In the genomic region with DNA sequence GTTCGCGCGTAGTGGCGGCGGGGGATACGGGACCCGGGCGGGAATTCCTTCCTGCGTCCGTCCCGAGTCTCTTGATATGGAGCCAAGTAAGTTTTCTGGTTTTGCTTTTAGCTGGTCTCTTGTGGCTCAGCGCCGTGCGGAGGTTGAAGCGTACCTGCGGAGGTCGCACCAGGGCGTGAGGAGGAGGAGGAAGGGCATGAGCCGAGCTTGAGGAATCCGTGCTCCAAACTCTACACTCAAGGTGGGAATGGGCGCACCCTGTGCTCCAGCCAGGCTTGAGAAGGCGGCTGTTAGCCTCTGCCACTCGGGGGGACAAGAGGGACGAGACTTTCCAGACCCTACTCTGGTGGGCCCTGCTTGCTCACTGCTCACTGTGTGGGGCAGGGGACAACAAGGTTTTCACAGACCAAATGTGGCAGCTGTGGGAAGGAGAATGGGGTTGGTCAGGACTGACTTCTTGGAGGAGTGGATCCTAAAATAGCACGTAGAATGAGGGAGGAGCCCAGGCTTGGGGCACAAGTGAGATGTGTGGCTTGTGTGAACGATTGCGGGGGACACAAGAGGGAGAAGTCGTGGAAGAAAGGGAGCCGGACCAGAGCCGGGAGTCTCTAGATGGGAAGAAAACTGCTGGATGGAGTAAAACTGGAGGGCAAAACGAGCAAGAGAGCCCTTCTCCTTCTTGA, we compare ENCODE assay signal across 8 cellular contexts. TPM values are rescaled to one million over a fixed set of nuclear protein-coding genes. Genes with fewer than 3 reads are reported as not detected.
A peak's percentile ranks its signal among the peaks of the same experiment; 100 is the strongest.
DNase-seq lines count a peak whose midpoint lies in the region; ATAC-seq, FAIRE-seq and TF ChIP-seq lines count a peak whose summit lies in the region.

No MANE protein-coding gene starts in this region.

- peaks cover 5% of the 10 kb centered on the region; the same call in 1 of the 2 replicates for H4K20me1 ChIP-seq in HepG2 (ENCODE audit: insufficient read depth, low read length)

- H2AFZ ChIP-seq in HepG2 (ENCODE audit: low read length), result no peak overlapping the region

- intact Hi-C loops in adrenal gland (cut with DNase I), result no loop called here
- intact Hi-C loops in HepG2 (cut with micrococcal nuclease; ENCODE audit: unreplicated experiment), result loop anchor here (2.0 kb wide), 1 partner anchor 20 kb away; a partner anchor contains a TSS
- intact Hi-C loops in upper lobe of right lung (cut with DNase I), result no loop called here

- H3K27me3 ChIP-seq in adrenal gland (no peaks in the 10 kb centered on the region), HepG2 (ENCODE audit: control insufficient read depth in 1 of 2, insufficient read depth in 2 of 2, low read length in 2 of 2) (no peaks in the 10 kb centered on the region; a peak in 1 of 5 replicates), upper lobe of right lung (no peaks in the 10 kb centered on the region)

- H3K4me1 ChIP-seq in adrenal gland (replicated peaks in 1 of 2), result peaks cover 27 to 54% of the 10 kb centered on the region in 2 donors
- peaks cover 46% of the 10 kb centered on the region for H3K4me1 ChIP-seq in HepG2 (ENCODE audit: insufficient read depth, low read length)
- peaks cover 15% of the 10 kb centered on the region for H3K4me1 ChIP-seq in upper lobe of right lung

- ATAC-seq in HG02840 (IDR thresholded peaks at IDR 0.05; ENCODE audit: low FRiP score, unreplicated experiment), result peak; percentile 7
- ATAC-seq in HepG2, result peak; percentile 7
- ATAC-seq in upper lobe of right lung, result no peak
- ATAC-seq in GM18909 (IDR thresholded peaks at IDR 0.05; ENCODE audit: poor library complexity, unreplicated experiment), result no peak

- no peak for TF ChIP-seq RAD21 in HepG2 (CRISPR knock-in tag; IDR thresholded peaks at IDR 0.05)

- POLR2A ChIA-PET in AG04449 (lab: Yijun Ruan, JAX), result interaction anchor here (0.8 to 1.8 kb wide), 5 partner anchors 8 to 64 kb away, joined by 3 to 6 read pairs (median 3); a partner anchor contains a TSS
- POLR2A ChIA-PET in HepG2 (lab: Yijun Ruan, JAX), result interaction anchor here (1.4 to 4.0 kb wide), 5 partner anchors 9 to 45 kb away, joined by 4 to 36 read pairs (median 13); a partner anchor contains a TSS

- H3K9ac ChIP-seq in HepG2 (ENCODE audit: insufficient read depth, low read depth, low read length), result peak overlapping the region; percentile 88

- TF ChIP-seq EP300 in HepG2 (IDR thresholded peaks at IDR 0.05; ENCODE audit: low read depth in 2 of 2, low read length in 2 of 2), result no peak
- TF ChIP-seq EP300 in HepG2 (CRISPR knock-in tag; IDR thresholded peaks at IDR 0.05; ENCODE audit: borderline replicate concordance), result no peak

- H3K36me3 ChIP-seq in adrenal gland (replicated peaks in 1 of 2), result peaks cover 0 to 31% of the 10 kb centered on the region in 2 donors
- peaks cover 12 to 32% of the 10 kb centered on the region in 2 experiments for H3K36me3 ChIP-seq in HepG2 (replicated peaks in 1 of 2; ENCODE audit: control insufficient read depth in 1 of 2, insufficient read depth in 2 of 2, low read length in 2 of 2)
- H3K36me3 ChIP-seq in upper lobe of right lung, result peaks cover 22% of the 10 kb centered on the region

- no peak for FAIRE-seq in HepG2 (lab: Jason Lieb, UNC)

- DNase-seq in AG04449 (ENCODE audit: low read depth, low spot score) (no peak), adrenal gland (no peak), HepG2 (ENCODE audit: low spot score) (no peak), upper lobe of right lung (no peak), NCI-H1417 treated with DMSO at 0.1 percent for 48 hours (lab: John Stamatoyannopoulos, UW) (no peak), Kasumi-1 (lab: John Stamatoyannopoulos, UW) (no peak)

- TF ChIP-seq POLR2A in adrenal gland (IDR thresholded peaks at IDR 0.05) (no peak), HepG2 (IDR thresholded peaks at IDR 0.05; ENCODE audit: insufficient read depth in 1 of 2, low read depth in 2 of 2, low read length in 2 of 2) (no peak)

- BruUV-seq in HepG2 (replicated peaks; lab: Mats Ljungman, UMichigan), result TSS peak; percentile 83

- H3K79me2 ChIP-seq in HepG2 (ENCODE audit: insufficient read depth, low read length), result peaks cover 50% of the 10 kb centered on the region

- CTCF ChIA-PET in AG04449 (lab: Yijun Ruan, JAX) (interaction anchor here (0.7 to 45.6 kb wide), 12 partner anchors 10 to 90 kb away, joined by 3 to 1695 read pairs (median 6); a partner anchor contains a TSS), HepG2 (lab: Yijun Ruan, JAX; ENCODE audit: low intra/inter-chr PET ratio, low total read pairs) (interaction anchor here (0.8 to 5.4 kb wide), 2 partner anchors 42 to 45 kb away, joined by 5 to 52 read pairs; no protein-coding TSS in a partner anchor)

- peak overlapping the region; percentile 92 for H3K4me2 ChIP-seq in HepG2 (ENCODE audit: low read depth, low read length)

- H3K4me3 ChIP-seq in AG04449 (ENCODE audit: low read depth, low read length) (peak overlapping the region; percentile 99), adrenal gland (peak overlapping the region; percentile 79 to 92 (median 82)), HepG2 (replicated peaks in 1 of 3; ENCODE audit: insufficient read depth in 1 of 3, low read depth in 2 of 3, low read length in 3 of 3) (peak overlapping the region; percentile 87 to 98 (median 88)), upper lobe of right lung (peak overlapping the region; percentile 64)

- WGBS in adrenal gland, 4 donors, result 3 to 9% (median 5%) methylated on average over 14 to 31 of the region's 31 CpGs
- 2% methylated on average over 18 of the region's 31 CpGs for WGBS in HepG2 (ENCODE audit: low lambda C conversion rate)

- in situ Hi-C loops in HepG2 (cut with HindIII; ENCODE audit: extremely low pct_ligation_motif_present, low pct_unique_long_range_greater_than_20kb), result no loop called here

- H3K9me3 ChIP-seq in adrenal gland (replicated peaks in 1 of 3) (no peaks in the 10 kb centered on the region), HepG2 (ENCODE audit: low read length) (no peaks in the 10 kb centered on the region), upper lobe of right lung (no peaks in the 10 kb centered on the region)

- TF ChIP-seq CTCF in AG04449 (IDR thresholded peaks at IDR 0.05; ENCODE audit: insufficient read depth, low read length, missing control alignments), result no peak
- no peak for TF ChIP-seq CTCF in adrenal gland (IDR thresholded peaks at IDR 0.05)
- TF ChIP-seq CTCF in HepG2 (CRISPR knock-in tag; IDR thresholded peaks at IDR 0.05), result no peak
- no peak for TF ChIP-seq CTCF in upper lobe of right lung (IDR thresholded peaks at IDR 0.05)

- H3K27ac ChIP-seq in adrenal gland (peak overlapping the region in 4 of 5 donors; percentile 72 to 95 (median 83)), HepG2 (ENCODE audit: extremely low read length, insufficient read depth, low read length) (peak overlapping the region; percentile 85), upper lobe of right lung (peak overlapping the region; percentile 98)

RNA-seq across cellular contexts. Expression of a gene that starts 0.6 kb away (rescaled TPM):
- total RNA-seq in adrenal gland, result 10 to 100 TPM; 28.8 to 60.4 (median 38.6) TPM
- polyA plus RNA-seq in adrenal gland, result 10 to 100 TPM; 20.9 to 28.6 (median 27.1) TPM
- total RNA-seq in HepG2 (2016; rRNA removed; fragmentation: Illumina TruSeq; extraction: Trizol), result 66.7 and 67.7 TPM in 2 replicates
- total RNA-seq in HepG2 (2016; cell fraction: cytosol; rRNA removed; fragmentation: Illumina TruSeq; extraction: Trizol; ENCODE audit: low read depth), result 24.9 and 31.4 TPM in 2 replicates
- 67.1 and 68.7 TPM in 2 replicates for total RNA-seq in HepG2 (2016; cell fraction: insoluble cytoplasmic fraction; rRNA removed; fragmentation: Illumina TruSeq; extraction: Trizol)
- 38.8 and 52.9 TPM in 2 replicates for total RNA-seq in HepG2 (2016; cell fraction: membrane; rRNA removed; fragmentation: Illumina TruSeq; extraction: Trizol)
- total RNA-seq in HepG2 (2016; cell fraction: nucleus; rRNA removed; fragmentation: Illumina TruSeq; extraction: Trizol), result 31.7 and 32.7 TPM in 2 replicates
- 58.2 and 60.2 TPM in 2 replicates for polyA plus RNA-seq in HepG2 (2011; rRNA removed)
- 84.5 and 95.4 TPM in 2 replicates for polyA plus RNA-seq in HepG2 (2011; cell fraction: cytosol; rRNA removed)
- 55.3 and 57.9 TPM in 2 replicates for polyA plus RNA-seq in HepG2 (2011; cell fraction: nucleus; rRNA removed)
- polyA plus RNA-seq in HepG2 (2012), result 27.2 and 33.1 TPM in 2 replicates
- polyA plus RNA-seq in HepG2 (2016; cell fraction: cytosol; fragmentation: Illumina TruSeq; extraction: Trizol; ENCODE audit: low read depth), result 16.9 and 28.4 TPM in 2 replicates
- 57.3 and 61.7 TPM in 2 replicates for polyA plus RNA-seq in HepG2 (2016; cell fraction: insoluble cytoplasmic fraction; fragmentation: Illumina TruSeq; extraction: Trizol; ENCODE audit: low read depth)
- polyA plus RNA-seq in HepG2 (2016; cell fraction: membrane; fragmentation: Illumina TruSeq; extraction: Trizol; ENCODE audit: low read depth), result 24.0 and 35.4 TPM in 2 replicates
- 51.5 and 54.0 TPM in 2 replicates for polyA plus RNA-seq in HepG2 (2016; cell fraction: nucleus; fragmentation: Illumina TruSeq; extraction: Trizol; ENCODE audit: insufficient read depth, low read depth)
- 106 and 147 TPM in 2 replicates for polyA minus RNA-seq in HepG2 (2011; rRNA and poly(A)+ RNA removed; ENCODE audit: low replicate concordance)
- 15.6 and 16.2 TPM in 2 replicates for polyA minus RNA-seq in HepG2 (2011; cell fraction: cytosol; rRNA and poly(A)+ RNA removed)
- 12.8 and 16.7 TPM in 2 replicates for polyA minus RNA-seq in HepG2 (2011; cell fraction: nucleus; rRNA and poly(A)+ RNA removed)
- total RNA-seq in upper lobe of right lung, result 37.3 TPM

RNA-seq across cellular contexts. Expression of a gene that starts 9.1 kb away (rescaled TPM):
- 1 to 10 TPM in 1 of 8 donors, under 1 TPM in 2, not detected in 5; 0.54 to 2.1 (median 0.83) TPM for total RNA-seq in adrenal gland
- under 1 TPM in 1 of 3 donors, not detected in 2; 0.10 TPM for polyA plus RNA-seq in adrenal gland
- not detected in 2 replicates for total RNA-seq in HepG2 (2016; rRNA removed; fragmentation: Illumina TruSeq; extraction: Trizol)
- not detected in 2 replicates for total RNA-seq in HepG2 (2016; cell fraction: cytosol; rRNA removed; fragmentation: Illumina TruSeq; extraction: Trizol; ENCODE audit: low read depth)
- not detected in 2 replicates for total RNA-seq in HepG2 (2016; cell fraction: insoluble cytoplasmic fraction; rRNA removed; fragmentation: Illumina TruSeq; extraction: Trizol)
- total RNA-seq in HepG2 (2016; cell fraction: membrane; rRNA removed; fragmentation: Illumina TruSeq; extraction: Trizol), result not detected in 2 replicates
- not detected in 2 replicates for total RNA-seq in HepG2 (2016; cell fraction: nucleus; rRNA removed; fragmentation: Illumina TruSeq; extraction: Trizol)
- polyA plus RNA-seq in HepG2 (2011; rRNA removed), result 0.07 TPM in 1 of 2 replicates, not detected in the other
- polyA plus RNA-seq in HepG2 (2011; cell fraction: cytosol; rRNA removed), result not detected in 2 replicates
- not detected in 2 replicates for polyA plus RNA-seq in HepG2 (2011; cell fraction: nucleus; rRNA removed)
- not detected in 2 replicates for polyA plus RNA-seq in HepG2 (2012)
- polyA plus RNA-seq in HepG2 (2016; cell fraction: cytosol; fragmentation: Illumina TruSeq; extraction: Trizol; ENCODE audit: low read depth), result not detected in 2 replicates
- polyA plus RNA-seq in HepG2 (2016; cell fraction: insoluble cytoplasmic fraction; fragmentation: Illumina TruSeq; extraction: Trizol; ENCODE audit: low read depth), result not detected in 2 replicates
- polyA plus RNA-seq in HepG2 (2016; cell fraction: membrane; fragmentation: Illumina TruSeq; extraction: Trizol; ENCODE audit: low read depth), result not detected in 2 replicates
- not detected in 2 replicates for polyA plus RNA-seq in HepG2 (2016; cell fraction: nucleus; fragmentation: Illumina TruSeq; extraction: Trizol; ENCODE audit: insufficient read depth, low read depth)
- not detected in 2 replicates for polyA minus RNA-seq in HepG2 (2011; rRNA and poly(A)+ RNA removed; ENCODE audit: low replicate concordance)
- polyA minus RNA-seq in HepG2 (2011; cell fraction: cytosol; rRNA and poly(A)+ RNA removed), result not detected in 2 replicates
- polyA minus RNA-seq in HepG2 (2011; cell fraction: nucleus; rRNA and poly(A)+ RNA removed), result 0.39 TPM in 1 of 2 replicates, not detected in the other
- 6.1 TPM for total RNA-seq in upper lobe of right lung

RNA-seq across cellular contexts. Expression of a gene that starts 19.1 kb away (rescaled TPM):
- total RNA-seq in adrenal gland (100 to 1,000 TPM in 5 of 8 donors, 10 to 100 TPM in 3; 49.5 to 854 (median 185) TPM), HepG2 (2016; rRNA removed; fragmentation: Illumina TruSeq; extraction: Trizol) (4.6 and 5.7 TPM in 2 replicates), upper lobe of right lung (67.0 TPM)
- polyA plus RNA-seq in adrenal gland (100 to 1,000 TPM in 2 of 3 donors, 10 to 100 TPM in 1; 34.5 to 499 (median 282) TPM), HepG2 (2011; rRNA removed) (15.2 and 16.5 TPM in 2 replicates)
- 8.4 and 9.3 TPM in 2 replicates for total RNA-seq in HepG2 (2016; cell fraction: cytosol; rRNA removed; fragmentation: Illumina TruSeq; extraction: Trizol; ENCODE audit: low read depth)
- total RNA-seq in HepG2 (2016; cell fraction: insoluble cytoplasmic fraction; rRNA removed; fragmentation: Illumina TruSeq; extraction: Trizol), result 3.8 and 7.6 TPM in 2 replicates
- total RNA-seq in HepG2 (2016; cell fraction: membrane; rRNA removed; fragmentation: Illumina TruSeq; extraction: Trizol), result 5.8 and 6.3 TPM in 2 replicates
- 8.9 and 10.0 TPM in 2 replicates for total RNA-seq in HepG2 (2016; cell fraction: nucleus; rRNA removed; fragmentation: Illumina TruSeq; extraction: Trizol)
- 7.6 and 13.1 TPM in 2 replicates for polyA plus RNA-seq in HepG2 (2011; cell fraction: cytosol; rRNA removed)
- polyA plus RNA-seq in HepG2 (2011; cell fraction: nucleus; rRNA removed), result 26.2 and 46.7 TPM in 2 replicates
- 6.4 and 16.5 TPM in 2 replicates for polyA plus RNA-seq in HepG2 (2012)
- 1.6 and 1.7 TPM in 2 replicates for polyA plus RNA-seq in HepG2 (2016; cell fraction: cytosol; fragmentation: Illumina TruSeq; extraction: Trizol; ENCODE audit: low read depth)
- polyA plus RNA-seq in HepG2 (2016; cell fraction: insoluble cytoplasmic fraction; fragmentation: Illumina TruSeq; extraction: Trizol; ENCODE audit: low read depth), result 5.3 and 8.6 TPM in 2 replicates
- polyA plus RNA-seq in HepG2 (2016; cell fraction: membrane; fragmentation: Illumina TruSeq; extraction: Trizol; ENCODE audit: low read depth), result 3.4 and 3.9 TPM in 2 replicates
- polyA plus RNA-seq in HepG2 (2016; cell fraction: nucleus; fragmentation: Illumina TruSeq; extraction: Trizol; ENCODE audit: insufficient read depth, low read depth), result 22.7 TPM in 2 replicates
- polyA minus RNA-seq in HepG2 (2011; rRNA and poly(A)+ RNA removed; ENCODE audit: low replicate concordance), result 28.6 and 56.6 TPM in 2 replicates
- 10.8 and 14.1 TPM in 2 replicates for polyA minus RNA-seq in HepG2 (2011; cell fraction: cytosol; rRNA and poly(A)+ RNA removed)
- 11.8 and 13.0 TPM in 2 replicates for polyA minus RNA-seq in HepG2 (2011; cell fraction: nucleus; rRNA and poly(A)+ RNA removed)

Comparison
In these comparisons a context has a peak if more than half of its experiments do, and no peak if none do; other contexts are left out.
1. ATAC-seq: peak in HG02840 (single experiment) and HepG2 (single experiment); none in upper lobe of right lung (single experiment) and GM18909 (single experiment).
2. Peak in every context shown above with its lines, with median percentiles within 50 percentile points of each other: H3K4me3 ChIP-seq and H3K27ac ChIP-seq.